Comparison of ENCODE assay signal across 15 cellular contexts in the genomic region with DNA sequence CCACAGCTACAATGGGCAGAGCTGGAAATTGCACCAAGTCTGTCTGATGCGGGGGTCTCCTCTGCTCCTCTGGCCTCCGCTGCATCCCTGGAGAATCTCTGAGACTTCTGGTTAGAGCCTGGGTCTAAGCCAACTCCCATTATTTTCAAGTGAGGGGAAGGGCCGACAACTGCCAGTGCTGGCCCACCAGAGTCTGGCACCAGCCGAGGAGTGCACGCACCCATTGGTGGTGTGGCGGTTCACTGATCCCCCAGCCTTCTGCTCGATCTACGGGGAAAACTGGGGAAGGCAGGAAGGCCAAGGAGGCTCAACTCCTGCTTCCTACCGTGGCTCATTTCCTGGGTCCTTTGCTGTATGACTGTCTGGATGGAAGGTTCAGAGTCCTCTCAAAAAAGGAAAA. TPM values are rescaled to one million over a fixed set of nuclear protein-coding genes. Genes with fewer than 3 reads are reported as not detected.
DNase-seq lines count a peak whose midpoint lies in the region; ATAC-seq, FAIRE-seq and TF ChIP-seq lines count a peak whose summit lies in the region.
"Had no signal": no experiment of that assay in that cellular context is flagged by ENCODE, and none has a peak within 500 bp of the region (broad histone marks: within the 10 kb centered on the region; RNA-seq: fewer than 3 reads in every experiment).

No MANE protein-coding gene starts in this region.

- H2AFZ ChIP-seq in K562 (ENCODE audit: low read depth, low read length) (no peak overlapping the region), neuronal stem cell (ENCODE audit: low read length) (no peak overlapping the region)

- 0 out of 2 replicates have a peak, but pooled peaks have one; percentile 25 for TF ChIP-seq POLR2A in K562 (conservative IDR thresholded peaks at IDR 0.05)

- no peak overlapping the region for H3K4me3 Mint-ChIP-seq in activated CD8-positive, alpha-beta T cell treated with anti-CD3 and anti-CD28 coated beads for 36 hours
- H3K4me3 Mint-ChIP-seq in activated CD8-positive, alpha-beta T cell treated with anti-CD3 and anti-CD28 coated beads, Interleukin-2, amount 10 ng/mL, durations not matched to agents 7 days and 5 days: no peak overlapping the region
- H3K4me3 Mint-ChIP-seq: HFFc6 had no signal

- no peaks in the 10 kb centered on the region for H4K20me1 ChIP-seq in K562 (replicated peaks; ENCODE audit: control insufficient read depth, insufficient read depth, low read length)
- H4K20me1 ChIP-seq: BLaER1 had no signal

- TF ChIP-seq EP300 in K562 (IDR thresholded peaks at IDR 0.05; ENCODE audit: low read length): no peak

- no peak overlapping the region for H3K4ac ChIP-seq in neuronal stem cell (ENCODE audit: low read length)

- 93% methylated on average over 7 of the region's 9 CpGs for WGBS in K562 (ENCODE audit: insufficient coverage, low coverage, missing lambda C conversion rate)
- no CpG with 5 or more reads among the region's 9 CpGs for WGBS in neuronal stem cell (ENCODE audit: extremely low coverage in 2 of 2, insufficient read length in 2 of 2, insufficient replicate concordance in 1 of 2), 2 donors

- intact Hi-C loops in activated CD8-positive, alpha-beta T cell treated with anti-CD3 and anti-CD28 coated beads for 36 hours (cut with micrococcal nuclease): no loop called here
- intact Hi-C loops in K562 (cut with micrococcal nuclease): no loop called here

- TF ChIP-seq RAD21 in K562 (CRISPR knock-in tag; conservative IDR thresholded peaks at IDR 0.05 in 1 of 2, IDR thresholded peaks at IDR 0.05 in 1 of 2): no peak

- peaks cover 8% of the 10 kb centered on the region; the same call in 1 of the 2 replicates for H3K9me3 ChIP-seq in K562 (replicated peaks; ENCODE audit: control insufficient read depth, insufficient read depth, low read depth, low read length)
- peaks cover 6 to 11% of the 10 kb centered on the region in 2 donors for H3K9me3 ChIP-seq in neuronal stem cell (replicated peaks in 1 of 2; ENCODE audit: control insufficient read depth in 2 of 2, insufficient read depth in 1 of 2, low read depth in 1 of 2, low read length in 2 of 2)
- H3K9me3 ChIP-seq in HAP-1: no peaks in the 10 kb centered on the region
- no peaks in the 10 kb centered on the region for H3K9me3 ChIP-seq in BE2C

- H3K4me2 ChIP-seq in K562 (ENCODE audit: insufficient read depth, low read length) (no peak overlapping the region), neuronal stem cell (ENCODE audit: insufficient read depth, low read length, poor library complexity, severe bottlenecking) (no peak overlapping the region)
- H3K4me2 ChIP-seq: BLaER1 had no signal

- no peak overlapping the region for H2BK5ac ChIP-seq in neuronal stem cell (ENCODE audit: low read length)

- H3K79me2 ChIP-seq in K562 (ENCODE audit: control insufficient read depth, insufficient read depth, low read length): peaks cover 37% of the 10 kb centered on the region

- DNase-seq in activated CD8-positive, alpha-beta T cell treated with anti-CD3 and anti-CD28 coated beads for 36 hours: no peak
- no peak for DNase-seq in activated CD8-positive, alpha-beta T cell treated with anti-CD3 and anti-CD28 coated beads, Interleukin-2, amount 10 ng/mL, durations not matched to agents 7 days and 5 days
- no peak for DNase-seq in K562 (ENCODE audit: extremely low read depth in 1 of 4, low spot score in 3 of 4)
- DNase-seq in neuronal stem cell (ENCODE audit: low spot score): no peak
- peak; percentile 24 for DNase-seq in ureter (ENCODE audit: low spot score)
- no peak for DNase-seq in DMS53 treated with DMSO at 0.1 percent for 48 hours (lab: John Stamatoyannopoulos, UW; ENCODE audit: unreplicated experiment)
- DNase-seq in HAP-1 (ENCODE audit: low spot score in 2 of 2): no peak
- no peak for DNase-seq in BE2C
- DNase-seq: CD8-positive, alpha-beta memory T cell; DMS53; HFFc6; KBM-7 had no signal

- H3K9me3 Mint-ChIP-seq in activated CD8-positive, alpha-beta T cell treated with anti-CD3 and anti-CD28 coated beads for 36 hours: peaks cover 6% of the 10 kb centered on the region
- peaks cover 11% of the 10 kb centered on the region for H3K9me3 Mint-ChIP-seq in activated CD8-positive, alpha-beta T cell treated with anti-CD3 and anti-CD28 coated beads, Interleukin-2, amount 10 ng/mL, durations not matched to agents 7 days and 5 days (ENCODE audit: insufficient read depth)

- H3K27me3 Mint-ChIP-seq in activated CD8-positive, alpha-beta T cell treated with anti-CD3 and anti-CD28 coated beads for 36 hours: no peaks in the 10 kb centered on the region
- no peaks in the 10 kb centered on the region for H3K27me3 Mint-ChIP-seq in activated CD8-positive, alpha-beta T cell treated with anti-CD3 and anti-CD28 coated beads, Interleukin-2, amount 10 ng/mL, durations not matched to agents 7 days and 5 days (ENCODE audit: low read depth)
- H3K27me3 Mint-ChIP-seq: CD8-positive, alpha-beta memory T cell had no signal

- H3K4me1 ChIP-seq in K562 (replicated peaks in 1 of 2; ENCODE audit: control insufficient read depth in 2 of 2, insufficient read depth in 2 of 2, low read length in 2 of 2): peaks cover 7 to 15% of the 10 kb centered on the region in 2 experiments; a peak in 4 of 5 replicates
- peaks cover 0 to 1% of the 10 kb centered on the region in 2 donors for H3K4me1 ChIP-seq in neuronal stem cell (ENCODE audit: control insufficient read depth in 2 of 2, insufficient read depth in 1 of 2, low read depth in 1 of 2, low read length in 2 of 2)
- peaks cover 13% of the 10 kb centered on the region for H3K4me1 ChIP-seq in HAP-1
- H3K4me1 ChIP-seq in BE2C: peaks cover 5% of the 10 kb centered on the region

- ATAC-seq in activated CD8-positive, alpha-beta T cell treated with anti-CD3 and anti-CD28 coated beads for 36 hours: no peak
- no peak for ATAC-seq in activated CD8-positive, alpha-beta T cell treated with anti-CD3 and anti-CD28 coated beads, Interleukin-2, amount 10 ng/mL, durations not matched to agents 7 days and 5 days
- no peak for ATAC-seq in K562

- H3K27me3 ChIP-seq in K562 (ENCODE audit: control insufficient read depth in 2 of 2, insufficient read depth in 2 of 2, low read length in 2 of 2) (no peaks in the 10 kb centered on the region), neuronal stem cell (ENCODE audit: control insufficient read depth in 3 of 3, insufficient read depth in 3 of 3, low read depth in 1 of 3, low read length in 3 of 3) (no peaks in the 10 kb centered on the region), HAP-1 (ENCODE audit: low read depth) (no peaks in the 10 kb centered on the region), BE2C (no peaks in the 10 kb centered on the region)
- H3K27me3 ChIP-seq: BLaER1 had no signal

- H3K36me3 ChIP-seq in K562 (ENCODE audit: control insufficient read depth, insufficient read depth, low read length) (peaks cover 85% of the 10 kb centered on the region), neuronal stem cell (replicated peaks in 1 of 2; ENCODE audit: control insufficient read depth in 2 of 2, insufficient read depth in 2 of 2, low read length in 2 of 2) (peaks cover 15 to 49% of the 10 kb centered on the region in 2 donors), HAP-1 (replicated peaks) (peaks cover 67% of the 10 kb centered on the region), BE2C (no peaks in the 10 kb centered on the region; the same call in 1 of the 2 replicates)

- peak overlapping the region; percentile 5 for H3K18ac ChIP-seq in neuronal stem cell (ENCODE audit: low read length)

- no peak overlapping the region for H2BK12ac ChIP-seq in neuronal stem cell (ENCODE audit: low read length)

- no peak for TF ChIP-seq CTCF in activated CD8-positive, alpha-beta T cell treated with anti-CD3 and anti-CD28 coated beads for 36 hours (IDR thresholded peaks at IDR 0.05)
- TF ChIP-seq CTCF in K562 (IDR thresholded peaks at IDR 0.05 in 2 of 3, conservative IDR thresholded peaks at IDR 0.05 in 1 of 3; ENCODE audit: insufficient read depth in 2 of 3, low read depth in 1 of 3, low read length in 3 of 3) (no peak), BE2C (IDR thresholded peaks at IDR 0.05; ENCODE audit: low read depth, low read length) (no peak)

- CTCF ChIA-PET in activated CD8-positive, alpha-beta T cell treated with anti-CD3 and anti-CD28 coated beads for 36 hours (lab: Charles Lee): no interaction called here
- CTCF ChIA-PET in activated CD8-positive, alpha-beta T cell treated with anti-CD3 and anti-CD28 coated beads, Interleukin-2, amount 10 ng/mL, durations not matched to agents 7 days and 5 days (lab: Charles Lee): no interaction called here
- CTCF ChIA-PET in K562 (lab: Yijun Ruan, JAX; ENCODE audit: low intra/inter-chr PET ratio): interaction anchor here (1.0 kb wide), 1 partner anchor 50 kb away, joined by 3 read pairs; no protein-coding TSS in a partner anchor

- no peaks in the 10 kb centered on the region for H3K79me1 ChIP-seq in neuronal stem cell (ENCODE audit: low read depth, low read length)

- H2BK120ac ChIP-seq in neuronal stem cell (ENCODE audit: low read depth, low read length): no peak overlapping the region

- H3K9me1 ChIP-seq in K562 (ENCODE audit: control insufficient read depth, insufficient read depth, low read length): no peaks in the 10 kb centered on the region

- no peak overlapping the region for H2BK15ac ChIP-seq in neuronal stem cell (ENCODE audit: low read length)

- H3K9ac ChIP-seq in K562 (ENCODE audit: insufficient read depth in 1 of 2, low read depth in 2 of 2, low read length in 2 of 2): peak overlapping the region in 1 of 2 experiments; percentile 65; a peak in 2 of 4 replicates
- no peak overlapping the region for H3K9ac ChIP-seq in neuronal stem cell (ENCODE audit: low read depth, low read length, poor library complexity)
- H3K9ac ChIP-seq: BLaER1 had no signal

- no peak overlapping the region for H4K8ac ChIP-seq in neuronal stem cell (ENCODE audit: low read depth, low read length)

- in situ Hi-C loops in K562 (cut with MboI): no loop called here
- in situ Hi-C loops in HAP-1 (cut with MboI; ENCODE audit: low sequenced_read_pairs): no loop called here

- H4K91ac ChIP-seq in neuronal stem cell (ENCODE audit: low read depth, low read length, poor library complexity): no peak overlapping the region

- H3K14ac ChIP-seq in neuronal stem cell (ENCODE audit: low read length): no peak overlapping the region

- no peak overlapping the region for H2AK5ac ChIP-seq in neuronal stem cell (ENCODE audit: low read depth, low read length)

- peaks cover 61% of the 10 kb centered on the region for H3K36me3 Mint-ChIP-seq in activated CD8-positive, alpha-beta T cell treated with anti-CD3 and anti-CD28 coated beads for 36 hours (ENCODE audit: low read depth)
- peaks cover 61% of the 10 kb centered on the region for H3K36me3 Mint-ChIP-seq in activated CD8-positive, alpha-beta T cell treated with anti-CD3 and anti-CD28 coated beads, Interleukin-2, amount 10 ng/mL, durations not matched to agents 7 days and 5 days (ENCODE audit: low read depth)

- POLR2A ChIA-PET in activated CD8-positive, alpha-beta T cell treated with anti-CD3 and anti-CD28 coated beads for 36 hours (lab: Charles Lee): interaction anchor here (0.7 kb wide), 1 partner anchor 8 kb away, joined by 3 read pairs; no protein-coding TSS in a partner anchor
- POLR2A ChIA-PET in activated CD8-positive, alpha-beta T cell treated with anti-CD3 and anti-CD28 coated beads, Interleukin-2, amount 10 ng/mL, durations not matched to agents 7 days and 5 days (lab: Charles Lee): no interaction called here
- POLR2A ChIA-PET in K562 (lab: Yijun Ruan, JAX): interaction anchor here (0.6 to 7.2 kb wide), 2 partner anchors 16 to 621 kb away, joined by 3 to 87 read pairs; no protein-coding TSS in a partner anchor

- FAIRE-seq in K562 (lab: Jason Lieb, UNC): no peak

- no peak overlapping the region for H3K23ac ChIP-seq in neuronal stem cell (ENCODE audit: low read depth, low read length, poor library complexity)

- H3K4me3 ChIP-seq in K562 (no peak overlapping the region), neuronal stem cell (ENCODE audit: low read length in 2 of 2) (no peak overlapping the region), HAP-1 (no peak overlapping the region), BE2C (ENCODE audit: low read depth, low read length) (no peak overlapping the region)
- H3K4me3 ChIP-seq: BLaER1 had no signal

- peak overlapping the region; percentile 57 for H3K27ac Mint-ChIP-seq in activated CD8-positive, alpha-beta T cell treated with anti-CD3 and anti-CD28 coated beads for 36 hours
- H3K27ac Mint-ChIP-seq in activated CD8-positive, alpha-beta T cell treated with anti-CD3 and anti-CD28 coated beads, Interleukin-2, amount 10 ng/mL, durations not matched to agents 7 days and 5 days: no peak overlapping the region
- H3K27ac Mint-ChIP-seq: CD8-positive, alpha-beta memory T cell; HFFc6 had no signal

- H3K4me1 Mint-ChIP-seq in activated CD8-positive, alpha-beta T cell treated with anti-CD3 and anti-CD28 coated beads for 36 hours (ENCODE audit: low read depth): peaks cover 19% of the 10 kb centered on the region
- H3K4me1 Mint-ChIP-seq in activated CD8-positive, alpha-beta T cell treated with anti-CD3 and anti-CD28 coated beads, Interleukin-2, amount 10 ng/mL, durations not matched to agents 7 days and 5 days (ENCODE audit: low read depth): peaks cover 19% of the 10 kb centered on the region

- H3K27ac ChIP-seq in K562 (ENCODE audit: extremely low read depth, low read depth, low read length) (no peak overlapping the region), neuronal stem cell (replicated peaks; ENCODE audit: low read length) (no peak overlapping the region)
- H3K27ac ChIP-seq: 22Rv1, BLaER1, HL-60 had no signal

- no TSS peak for BruUV-seq in K562 (replicated peaks; lab: Mats Ljungman, UMichigan)

RNA-seq across cellular contexts. Expression of a gene that starts 6.2 kb away (rescaled TPM):
- 10 to 100 TPM; 23.8 to 24.7 TPM for total RNA-seq in activated CD8-positive, alpha-beta T cell treated with anti-CD3 and anti-CD28 coated beads for 36 hours
- 10 to 100 TPM; 21.2 to 21.4 TPM for total RNA-seq in activated CD8-positive, alpha-beta T cell treated with anti-CD3 and anti-CD28 coated beads, Interleukin-2, amount 10 ng/mL, durations not matched to agents 7 days and 5 days
- total RNA-seq in K562 (2011; cell fraction: chromatin; rRNA removed; ENCODE audit: low replicate concordance): 88.6 and 124 TPM in 2 replicates
- total RNA-seq in K562 (2011; cell fraction: nucleolus; rRNA removed): 76.6 and 81.5 TPM in 2 replicates
- 59.8 and 71.4 TPM in 2 replicates for total RNA-seq in K562 (2011; cell fraction: nucleoplasm; rRNA removed)
- total RNA-seq in K562 (2014; rRNA removed) (101 and 110 TPM in 2 replicates), K562 (2014; rRNA removed; fragmentation: Illumina TruSeq; extraction: Trizol) (106 and 108 TPM in 2 replicates), K562 (2015; rRNA removed; fragmentation: Illumina TruSeq; extraction: Trizol) (116 TPM in 2 replicates), K562 (2021) (136 and 139 TPM in 2 replicates), ureter (27.0 TPM)
- polyA plus RNA-seq in K562 (2011; rRNA removed) (187 and 214 TPM in 2 replicates), K562 (2014; fragmentation: Illumina TruSeq; extraction: Trizol) (113 and 118 TPM in 2 replicates), K562 (2014; fragmentation: Nextera tagmentation; extraction: Ambion mirVana) (10 to 100 TPM; 54.6 to 70.1 TPM), K562 (2014; rRNA removed) (145 and 149 TPM in 2 replicates)
- 201 and 211 TPM in 2 replicates for polyA plus RNA-seq in K562 (2011; cell fraction: cytosol; rRNA removed)
- 136 and 150 TPM in 2 replicates for polyA plus RNA-seq in K562 (2011; cell fraction: nucleus; rRNA removed)
- 121 and 287 TPM in 2 replicates for polyA plus RNA-seq in K562 (2012)
- polyA minus RNA-seq in K562 (2011; rRNA and poly(A)+ RNA removed): 136 and 185 TPM in 2 replicates
- polyA minus RNA-seq in K562 (2011; cell fraction: cytosol; rRNA and poly(A)+ RNA removed): 67.3 and 100 TPM in 2 replicates
- polyA minus RNA-seq in K562 (2011; cell fraction: nucleus; rRNA and poly(A)+ RNA removed): 20.6 and 27.7 TPM in 2 replicates
- polyA plus RNA-seq in neuronal stem cell (2013, experiment 1 of 2): 28.9 TPM
- polyA plus RNA-seq in neuronal stem cell (2013, experiment 2 of 2): 28.0 TPM
- polyA plus RNA-seq in BE2C (2012; ENCODE audit: insufficient read depth, insufficient read length, low read depth): 19.9 TPM

RNA-seq across cellular contexts. Expression of a gene that starts 34.5 kb away (rescaled TPM):
- total RNA-seq in activated CD8-positive, alpha-beta T cell treated with anti-CD3 and anti-CD28 coated beads for 36 hours: 10 to 100 TPM; 52.2 to 53.8 TPM
- total RNA-seq in activated CD8-positive, alpha-beta T cell treated with anti-CD3 and anti-CD28 coated beads, Interleukin-2, amount 10 ng/mL, durations not matched to agents 7 days and 5 days: 10 to 100 TPM; 51.0 to 52.8 TPM
- total RNA-seq in K562 (2011; cell fraction: chromatin; rRNA removed; ENCODE audit: low replicate concordance): 141 and 220 TPM in 2 replicates
- total RNA-seq in K562 (2011; cell fraction: nucleolus; rRNA removed): 93.6 and 93.8 TPM in 2 replicates
- total RNA-seq in K562 (2011; cell fraction: nucleoplasm; rRNA removed): 147 and 201 TPM in 2 replicates
- total RNA-seq in K562 (2014; rRNA removed) (86.6 and 92.4 TPM in 2 replicates), K562 (2014; rRNA removed; fragmentation: Illumina TruSeq; extraction: Trizol) (111 and 114 TPM in 2 replicates), K562 (2015; rRNA removed; fragmentation: Illumina TruSeq; extraction: Trizol) (100 and 113 TPM in 2 replicates), K562 (2021) (124 and 126 TPM in 2 replicates), ureter (121 TPM)
- polyA plus RNA-seq in K562 (2011; rRNA removed) (151 and 210 TPM in 2 replicates), K562 (2014; fragmentation: Illumina TruSeq; extraction: Trizol) (162 and 176 TPM in 2 replicates), K562 (2014; fragmentation: Nextera tagmentation; extraction: Ambion mirVana) (100 to 1,000 TPM; 143 to 211 TPM), K562 (2014; rRNA removed) (145 and 159 TPM in 2 replicates)
- polyA plus RNA-seq in K562 (2011; cell fraction: cytosol; rRNA removed): 171 and 185 TPM in 2 replicates
- polyA plus RNA-seq in K562 (2011; cell fraction: nucleus; rRNA removed): 130 and 168 TPM in 2 replicates
- 133 and 231 TPM in 2 replicates for polyA plus RNA-seq in K562 (2012)
- 135 and 183 TPM in 2 replicates for polyA minus RNA-seq in K562 (2011; rRNA and poly(A)+ RNA removed)
- polyA minus RNA-seq in K562 (2011; cell fraction: cytosol; rRNA and poly(A)+ RNA removed): 64.3 and 74.2 TPM in 2 replicates
- 60.0 and 62.5 TPM in 2 replicates for polyA minus RNA-seq in K562 (2011; cell fraction: nucleus; rRNA and poly(A)+ RNA removed)
- 8.4 TPM for polyA plus RNA-seq in neuronal stem cell (2013, experiment 1 of 2)
- 9.3 TPM for polyA plus RNA-seq in neuronal stem cell (2013, experiment 2 of 2)
- polyA plus RNA-seq in BE2C (2012; ENCODE audit: insufficient read depth, insufficient read length, low read depth): 58.5 TPM
